Comparison of ENCODE assay signal across 7 cellular contexts in the genomic region with DNA sequence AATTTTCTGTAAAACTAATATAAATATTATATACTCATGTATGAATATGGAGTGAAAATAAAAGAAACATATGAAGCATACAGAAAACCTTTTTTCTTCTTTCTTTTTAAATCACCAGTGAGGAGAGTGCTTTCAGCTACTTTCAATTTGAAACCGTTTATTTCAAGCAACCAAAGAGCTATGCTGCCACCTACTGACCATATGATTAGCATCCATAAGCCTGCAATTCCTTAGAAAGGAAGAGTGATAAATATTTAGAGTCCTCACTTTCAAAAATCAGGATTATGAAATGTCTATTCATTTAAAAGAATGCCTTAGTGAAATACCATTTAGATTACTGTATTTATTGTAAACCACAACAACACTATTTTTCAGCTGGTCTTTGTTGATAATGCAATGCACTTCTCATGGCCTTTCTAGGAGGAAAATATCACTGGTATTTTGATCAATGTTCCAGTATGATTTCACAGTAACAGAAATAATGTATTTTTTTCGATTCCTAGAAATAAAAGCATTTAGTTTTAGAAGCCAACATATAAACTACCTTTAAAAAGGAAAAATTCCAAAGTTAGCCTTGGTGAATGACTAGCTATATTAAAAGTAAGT.
DNase-seq lines count a peak whose midpoint lies in the region; ATAC-seq, FAIRE-seq and TF ChIP-seq lines count a peak whose summit lies in the region.

No MANE protein-coding gene starts in this region.

- peak; percentile 88 for ATAC-seq in GM19468 (IDR thresholded peaks at IDR 0.05; ENCODE audit: extremely low read depth, unreplicated experiment)
- ATAC-seq in HG03457 (IDR thresholded peaks at IDR 0.05; ENCODE audit: unreplicated experiment), result peak; percentile 92

- in situ Hi-C loops in astrocyte of the cerebellum (cut with HindIII; ENCODE audit: low sequenced_read_pairs), result no loop called here

- H3K9me3 ChIP-seq in testis, result no peaks in the 10 kb centered on the region

- intact Hi-C loops in testis (cut with DNase I; ENCODE audit: low total_unique reads), result no loop called here

- no peaks in the 10 kb centered on the region for H3K4me1 ChIP-seq in testis

- no peaks in the 10 kb centered on the region for H3K27me3 ChIP-seq in testis

- TF ChIP-seq CTCF in astrocyte of the cerebellum (IDR thresholded peaks at IDR 0.05; ENCODE audit: low read depth, low read length, missing control alignments) (peak; percentile 65), testis (IDR thresholded peaks at IDR 0.05) (peak; percentile 38 to 64 (median 59))

- peak; percentile 95 for FAIRE-seq in G401.6 (lab: Jason Lieb, UNC)

- no peaks in the 10 kb centered on the region for H3K36me3 ChIP-seq in testis (ENCODE audit: low read depth, missing control alignments)

- DNase-seq in NCI-H510A (lab: John Stamatoyannopoulos, UW) (peak; percentile 4), astrocyte of the cerebellum (ENCODE audit: low read depth) (peak; percentile 84), iris pigment epithelial cell (ENCODE audit: low read depth) (peak; percentile 76), testis (peak; percentile 63)

- H3K27ac ChIP-seq in testis, result no peak overlapping the region

- TF ChIP-seq POLR2A in testis (IDR thresholded peaks at IDR 0.05), result no peak

- WGBS in testis, 2 donors, result 11 to 17% methylated on average over 2 of the region's 2 CpGs

- no peak overlapping the region for H3K4me3 ChIP-seq in astrocyte of the cerebellum (ENCODE audit: low read depth, low read length)
- no peak overlapping the region for H3K4me3 ChIP-seq in testis

Comparison
In these comparisons a context has a peak if more than half of its experiments do, and no peak if none do; other contexts are left out.
1. DNase-seq: peak in every context shown above with its lines; median percentile 84 in astrocyte of the cerebellum; 76 in iris pigment epithelial cell; 63 in testis; 4 in NCI-H510A.